In genomic region chr3:198079771-198080520, GRCh38 we compare ENCODE assay signal across 1 cellular context.
A peak's percentile ranks its signal among the peaks of the same experiment; 100 is the strongest.
TF ChIP-seq lines count a peak whose summit lies in the region.

No MANE protein-coding gene starts in this region.

TF ChIP-seq in HepG2, 621 proteins besides CTCF, POLR2A, EP300 and RAD21 (continued from another document):
- no peak for TF ChIP-seq AFF4 (CRISPR knock-in tag; IDR thresholded peaks at IDR 0.05)
- 0 out of 2 replicates have a peak, but pooled peaks have one; percentile 3 for TF ChIP-seq ZNF136 (CRISPR knock-in tag; IDR thresholded peaks at IDR 0.05; ENCODE audit: low read depth)
- TF ChIP-seq HNRNPUL1 (IDR thresholded peaks at IDR 0.05; ENCODE audit: low read depth, low read length): no peak
- no peak for TF ChIP-seq HNF4G (IDR thresholded peaks at IDR 0.05; ENCODE audit: borderline replicate concordance, low read depth, low read length)
- TF ChIP-seq HNF4G (CRISPR knock-in tag; IDR thresholded peaks at IDR 0.05; ENCODE audit: borderline replicate concordance, low read depth): no peak
- TF ChIP-seq ZBTB14 (CRISPR knock-in tag; IDR thresholded peaks at IDR 0.05): no peak
- no peak for TF ChIP-seq KMT2A (CRISPR knock-in tag; IDR thresholded peaks at IDR 0.05)
- TF ChIP-seq MTF2 (CRISPR knock-in tag; IDR thresholded peaks at IDR 0.05; ENCODE audit: borderline replicate concordance): 0 out of 2 replicates have a peak, but pooled peaks have one; percentile 0
- TF ChIP-seq KDM1A (CRISPR knock-in tag; IDR thresholded peaks at IDR 0.05): no peak
- TF ChIP-seq NRL (CRISPR knock-in tag; IDR thresholded peaks at IDR 0.05; ENCODE audit: borderline replicate concordance): 0 out of 2 replicates have a peak, but pooled peaks have one; percentile 14
- TF ChIP-seq ZNF33A (CRISPR knock-in tag; IDR thresholded peaks at IDR 0.05; ENCODE audit: borderline replicate concordance): no peak
- no peak for TF ChIP-seq CBX1 (IDR thresholded peaks at IDR 0.05; ENCODE audit: low read depth)
- TF ChIP-seq AGO1 (IDR thresholded peaks at IDR 0.05; ENCODE audit: low read depth, low read length, poor library complexity, severe bottlenecking): peak; percentile 5
- no peak for TF ChIP-seq MED8 (CRISPR knock-in tag; IDR thresholded peaks at IDR 0.05; ENCODE audit: insufficient replicate concordance)
- TF ChIP-seq SYNCRIP (IDR thresholded peaks at IDR 0.05; ENCODE audit: insufficient read depth, low read depth, low read length): no peak
- no peak for TF ChIP-seq ZSCAN29 (CRISPR knock-in tag; conservative IDR thresholded peaks at IDR 0.05)
- TF ChIP-seq NPAS2 (CRISPR knock-in tag; IDR thresholded peaks at IDR 0.05; ENCODE audit: borderline replicate concordance): no peak
- no peak for TF ChIP-seq SNAPC4 (CRISPR knock-in tag; IDR thresholded peaks at IDR 0.05)
- TF ChIP-seq ZNF567 (CRISPR knock-in tag; IDR thresholded peaks at IDR 0.05; ENCODE audit: borderline replicate concordance): no peak
- TF ChIP-seq TFE3 (CRISPR knock-in tag; IDR thresholded peaks at IDR 0.05): no peak
- no peak for TF ChIP-seq NCOA1 (CRISPR knock-in tag; IDR thresholded peaks at IDR 0.05)
- no peak for TF ChIP-seq BRF2 (CRISPR knock-in tag; IDR thresholded peaks at IDR 0.05)
